In the genomic region with DNA sequence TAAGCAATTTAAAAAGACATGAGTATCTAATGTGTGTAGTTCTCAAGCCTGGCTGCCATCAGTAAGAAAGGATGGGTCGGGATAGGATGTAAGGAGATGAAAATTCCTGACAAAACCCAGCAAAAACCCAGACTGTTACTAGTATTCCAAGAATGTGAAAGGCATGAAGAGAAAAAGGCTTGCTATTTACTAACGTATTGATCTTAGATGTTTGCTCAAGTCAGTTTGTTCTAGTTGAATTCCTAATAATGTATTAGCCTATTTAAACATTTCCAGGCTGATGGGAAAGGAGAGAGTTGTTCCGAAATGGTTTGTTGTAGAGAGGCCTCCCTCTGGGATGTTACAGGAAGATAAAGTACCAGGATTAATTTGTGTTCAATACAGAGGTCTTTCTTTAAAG, we compare ENCODE assay signal across 1 cellular context.
TF ChIP-seq lines count a peak whose summit lies in the region.

No MANE protein-coding gene starts in this region.

TF ChIP-seq in IMR-90, 13 proteins besides CTCF, POLR2A, EP300 and RAD21:
- TF ChIP-seq BHLHE40 (IDR thresholded peaks at IDR 0.05; ENCODE audit: low read depth, low read length) (no peak), RCOR1 (IDR thresholded peaks at IDR 0.05; ENCODE audit: insufficient replicate concordance, low read length) (no peak), MAZ (IDR thresholded peaks at IDR 0.05; ENCODE audit: borderline replicate concordance, low read depth, low read length) (no peak), FOS (IDR thresholded peaks at IDR 0.05; ENCODE audit: low read depth, low read length) (no peak), CEBPB (IDR thresholded peaks at IDR 0.05; ENCODE audit: low read depth, low read length) (no peak), ELK1 (IDR thresholded peaks at IDR 0.05; ENCODE audit: borderline replicate concordance, low read depth, low read length) (no peak), MAFK (IDR thresholded peaks at IDR 0.05; ENCODE audit: low read depth, low read length) (no peak), CHD1 (IDR thresholded peaks at IDR 0.05; ENCODE audit: low read depth, low read length) (no peak), NFE2L2 (IDR thresholded peaks at IDR 0.05; ENCODE audit: low read depth, low read length) (no peak), USF2 (IDR thresholded peaks at IDR 0.05; ENCODE audit: low read depth, low read length) (no peak), SMC3 (IDR thresholded peaks at IDR 0.05; ENCODE audit: low read depth, low read length) (no peak), MXI1 (IDR thresholded peaks at IDR 0.05; ENCODE audit: borderline replicate concordance, low read depth, low read length) (no peak), RFX5 (IDR thresholded peaks at IDR 0.05; ENCODE audit: low read depth, low read length) (no peak)
